Comparison of ENCODE assay signal across 22 cellular contexts in the genomic region with DNA sequence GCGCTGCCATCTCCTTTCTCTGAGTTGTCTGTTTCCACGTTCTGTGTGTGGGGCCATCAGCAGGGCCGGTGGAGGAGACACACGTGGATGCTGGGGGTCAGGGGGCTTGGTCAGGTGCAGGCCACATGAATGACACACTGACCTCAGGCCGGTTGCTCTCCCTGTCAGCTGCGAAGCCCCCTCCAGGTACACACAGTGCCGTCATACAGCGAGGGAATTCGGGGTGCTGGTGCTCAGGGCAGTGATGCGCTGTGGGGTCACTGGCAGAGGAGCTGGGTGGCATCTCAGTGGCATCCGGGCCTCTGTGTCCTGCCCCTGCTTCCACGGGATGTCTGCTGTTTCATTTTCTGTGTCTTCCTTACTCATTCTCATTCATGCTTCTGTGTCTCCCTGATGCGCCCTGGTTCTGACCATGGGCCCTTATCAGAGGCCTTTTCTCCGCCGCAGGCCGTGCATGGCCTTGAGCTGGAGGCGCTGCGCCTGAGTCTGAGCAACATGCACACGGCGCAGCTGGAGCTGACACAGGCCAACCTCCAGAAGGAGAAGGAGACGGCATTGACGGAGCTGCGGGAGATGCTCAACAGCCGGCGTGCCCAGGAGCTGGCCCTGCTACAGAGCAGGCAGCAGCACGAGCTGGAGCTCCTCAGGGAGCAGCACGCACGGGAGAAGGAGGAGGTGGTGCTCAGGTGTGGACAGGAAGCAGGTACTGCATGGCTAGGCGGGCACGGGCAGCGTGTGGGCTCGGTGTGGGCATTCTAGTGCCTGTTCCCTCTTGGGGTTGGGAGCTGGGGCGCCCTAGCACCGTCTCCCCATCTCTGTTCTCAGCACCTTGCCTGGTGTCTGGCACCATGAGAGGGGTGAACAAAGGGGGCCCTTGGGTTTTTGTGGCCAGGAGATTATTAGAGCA. TPM values are rescaled to one million over a fixed set of nuclear protein-coding genes. Genes with fewer than 3 reads are reported as not detected.
DNase-seq lines count a peak whose midpoint lies in the region; ATAC-seq and TF ChIP-seq lines count a peak whose summit lies in the region.
"Had no signal": no experiment of that assay in that cellular context is flagged by ENCODE, and none has a peak within 500 bp of the region (broad histone marks: within the 10 kb centered on the region; RNA-seq: fewer than 3 reads in every experiment).

No MANE protein-coding gene starts in this region.

- H3K9me3 ChIP-seq in IMR-90 (ENCODE audit: control insufficient read depth, insufficient read depth, low read length) (no peaks in the 10 kb centered on the region), adrenal gland (replicated peaks in 1 of 3) (no peaks in the 10 kb centered on the region), testis (no peaks in the 10 kb centered on the region), vagina (no peaks in the 10 kb centered on the region)
- H3K9me3 ChIP-seq in naive thymus-derived CD4-positive, alpha-beta T cell (ENCODE audit: control insufficient read depth in 2 of 3, low read length in 3 of 3) = no peaks in the 10 kb centered on the region
- H3K9me3 ChIP-seq: SJCRH30 had no signal

- ATAC-seq in IMR-90 (ENCODE audit: low read depth) = no peak
- no peak for ATAC-seq in naive thymus-derived CD4-positive, alpha-beta T cell
- ATAC-seq in GM18907 (IDR thresholded peaks at IDR 0.05; ENCODE audit: unreplicated experiment) = no peak

- TF ChIP-seq RAD21 in IMR-90 (IDR thresholded peaks at IDR 0.05; ENCODE audit: low read length) = no peak

- CTCF ChIA-PET in IMR-90 (lab: Yijun Ruan, JAX) = no interaction called here
- CTCF ChIA-PET in naive thymus-derived CD4-positive, alpha-beta T cell (lab: Charles Lee) = no interaction called here

- H3K4me3 ChIP-seq in IMR-90 (ENCODE audit: insufficient read depth, low read depth, low read length) (no peak overlapping the region), adrenal gland (no peak overlapping the region), testis (no peak overlapping the region), vagina (no peak overlapping the region)
- H3K4me3 ChIP-seq in naive thymus-derived CD4-positive, alpha-beta T cell (ENCODE audit: low read length) = no peak overlapping the region
- H3K4me3 ChIP-seq: GM23248, SJCRH30 had no signal

- no peaks in the 10 kb centered on the region for H3K4me1 ChIP-seq in IMR-90 (ENCODE audit: control insufficient read depth, insufficient read depth, low read length)
- H3K4me1 ChIP-seq in adrenal gland (replicated peaks in 1 of 2) = peaks cover 3 to 15% of the 10 kb centered on the region in 2 donors
- H3K4me1 ChIP-seq in testis = no peaks in the 10 kb centered on the region
- no peaks in the 10 kb centered on the region for H3K4me1 ChIP-seq in vagina
- no peaks in the 10 kb centered on the region for H3K4me1 ChIP-seq in naive thymus-derived CD4-positive, alpha-beta T cell (ENCODE audit: control insufficient read depth in 2 of 2, insufficient read depth in 2 of 2, low read length in 2 of 2)
- H3K4me1 ChIP-seq: SJCRH30 had no signal

- peak overlapping the region; percentile 32 for H2AFZ ChIP-seq in IMR-90 (replicated peaks; ENCODE audit: low read length, poor library complexity)
- H2AFZ ChIP-seq: GM23248 had no signal

- peaks cover 48% of the 10 kb centered on the region for H3K36me3 ChIP-seq in IMR-90 (ENCODE audit: control insufficient read depth, insufficient read depth, low read length)
- peaks cover 0 to 49% of the 10 kb centered on the region in 2 donors for H3K36me3 ChIP-seq in adrenal gland (replicated peaks in 1 of 2)
- H3K36me3 ChIP-seq in testis (ENCODE audit: low read depth, missing control alignments) = no peaks in the 10 kb centered on the region
- peaks cover 0 to 53% of the 10 kb centered on the region in 2 donors for H3K36me3 ChIP-seq in vagina
- peaks cover 0 to 66% (median 6%) of the 10 kb centered on the region in 3 experiments for H3K36me3 ChIP-seq in naive thymus-derived CD4-positive, alpha-beta T cell (ENCODE audit: control insufficient read depth in 2 of 3, insufficient read depth in 3 of 3, low read length in 3 of 3)

- H2BK15ac ChIP-seq in IMR-90 (ENCODE audit: low read depth, low read length) = no peak overlapping the region

- TF ChIP-seq CTCF in IMR-90 (conservative IDR thresholded peaks at IDR 0.05; ENCODE audit: low read depth, low read length) = no peak
- no peak for TF ChIP-seq CTCF in adrenal gland (IDR thresholded peaks at IDR 0.05)
- TF ChIP-seq CTCF in glutamatergic neuron (IDR thresholded peaks at IDR 0.05; ENCODE audit: partially characterized antibody, unreplicated experiment) = no peak
- no peak for TF ChIP-seq CTCF in testis (IDR thresholded peaks at IDR 0.05)
- no peak for TF ChIP-seq CTCF in vagina (IDR thresholded peaks at IDR 0.05)

- POLR2A ChIA-PET in IMR-90 (lab: Charles Lee; ENCODE audit: unreplicated experiment) = no interaction called here
- POLR2A ChIA-PET in naive thymus-derived CD4-positive, alpha-beta T cell (lab: Charles Lee) = interaction anchor here (0.5 kb wide), 1 partner anchor 79 kb away, joined by 3 read pairs; no protein-coding TSS in a partner anchor

- H2AK9ac ChIP-seq in IMR-90 (replicated peaks; ENCODE audit: low read depth, low read length, poor library complexity) = no peak overlapping the region

- H4K91ac ChIP-seq in IMR-90 (ENCODE audit: insufficient read depth, low read depth, low read length) = no peak overlapping the region

- no peak for TF ChIP-seq POLR2A in IMR-90 (IDR thresholded peaks at IDR 0.05; ENCODE audit: low read depth, low read length)
- peak in 1 of 2 donors; percentile 41 for TF ChIP-seq POLR2A in adrenal gland (IDR thresholded peaks at IDR 0.05)
- no peak for TF ChIP-seq POLR2A in testis (IDR thresholded peaks at IDR 0.05)
- no peak for TF ChIP-seq POLR2A in vagina (IDR thresholded peaks at IDR 0.05)

- no peak overlapping the region for H3K4me3 Mint-ChIP-seq in glutamatergic neuron (ENCODE audit: unreplicated experiment)
- no peak overlapping the region for H3K4me3 Mint-ChIP-seq in naive thymus-derived CD4-positive, alpha-beta T cell
- H3K4me3 Mint-ChIP-seq: CD4-positive, alpha-beta memory T cell; H9 had no signal

- no peak overlapping the region for H4K5ac ChIP-seq in IMR-90 (ENCODE audit: low read depth, low read length)

- no peak overlapping the region for H2BK20ac ChIP-seq in IMR-90 (ENCODE audit: low read depth, low read length)

- H3K27ac Mint-ChIP-seq in glutamatergic neuron (ENCODE audit: unreplicated experiment) = peak overlapping the region; percentile 70
- no peak overlapping the region for H3K27ac Mint-ChIP-seq in naive thymus-derived CD4-positive, alpha-beta T cell

- no peaks in the 10 kb centered on the region for H4K20me1 ChIP-seq in IMR-90 (ENCODE audit: insufficient read depth, low read length)

- H3K27me3 ChIP-seq in IMR-90 (ENCODE audit: control insufficient read depth, insufficient read depth, low read length) (no peaks in the 10 kb centered on the region), adrenal gland (no peaks in the 10 kb centered on the region), testis (no peaks in the 10 kb centered on the region), vagina (no peaks in the 10 kb centered on the region)
- H3K27me3 ChIP-seq in naive thymus-derived CD4-positive, alpha-beta T cell (ENCODE audit: control insufficient read depth in 2 of 2, insufficient read depth in 2 of 2, low read length in 2 of 2) = no peaks in the 10 kb centered on the region
- H3K27me3 ChIP-seq: SJCRH30 had no signal

- in situ Hi-C loops in IMR-90 (cut with MboI; ENCODE audit: low sequenced_read_pairs) = no loop called here

- DNase-seq in IMR-90 = no peak
- DNase-seq in adrenal gland = peak; percentile 72 to 90 (median 87)
- DNase-seq in glutamatergic neuron = no peak
- peak; percentile 69 for DNase-seq in testis
- DNase-seq in KG1 (lab: John Stamatoyannopoulos, UW) = no peak
- no peak for DNase-seq in vagina (ENCODE audit: extremely low spot score in 2 of 2)
- no peak for DNase-seq in naive thymus-derived CD4-positive, alpha-beta T cell
- DNase-seq: C1 segment of cervical spinal cord; CD4-positive, alpha-beta memory T cell; COR-L47; GM23248; H9; Karpas-422; NCI-H1092; NCI-H1436; NCI-H187; NCI-H2107; NCI-H524 treated with DMSO at 0.1 percent for 48 hours; NCI-H774; SJCRH30 had no signal

- peaks cover 3% of the 10 kb centered on the region for H3K9me3 Mint-ChIP-seq in glutamatergic neuron (ENCODE audit: unreplicated experiment)
- no peaks in the 10 kb centered on the region for H3K9me3 Mint-ChIP-seq in naive thymus-derived CD4-positive, alpha-beta T cell
- H3K9me3 Mint-ChIP-seq: H9, IgD-negative memory B cell had no signal

- H3K4me2 ChIP-seq in IMR-90 (ENCODE audit: low read depth, low read length) = no peak overlapping the region

- no peak overlapping the region for H2BK5ac ChIP-seq in IMR-90 (ENCODE audit: low read depth, low read length, poor library complexity, severe bottlenecking)

- H3K27ac ChIP-seq in IMR-90 (ENCODE audit: insufficient read depth, low read length) (no peak overlapping the region), adrenal gland (peak overlapping the region; percentile 34 to 91 (median 66)), testis (no peak overlapping the region), vagina (no peak overlapping the region)
- no peak overlapping the region for H3K27ac ChIP-seq in naive thymus-derived CD4-positive, alpha-beta T cell (ENCODE audit: low read depth, low read length)
- H3K27ac ChIP-seq: GM23248, SJCRH30 had no signal

- no peak overlapping the region for H2AK5ac ChIP-seq in IMR-90 (ENCODE audit: low read depth, low read length)

- H2BK120ac ChIP-seq in IMR-90 (ENCODE audit: low read depth, low read length) = no peak overlapping the region

- BruUV-seq in IMR-90 (replicated peaks; lab: Mats Ljungman, UMichigan) = no TSS peak

- peaks cover 13 to 41% of the 10 kb centered on the region in 2 experiments for H3K79me1 ChIP-seq in IMR-90 (ENCODE audit: low read depth in 1 of 2, low read length in 2 of 2)

- peaks cover 2% of the 10 kb centered on the region for H3K4me1 Mint-ChIP-seq in glutamatergic neuron (ENCODE audit: low read depth, unreplicated experiment)
- H3K4me1 Mint-ChIP-seq in naive thymus-derived CD4-positive, alpha-beta T cell = peaks cover 6 to 15% (median 12%) of the 10 kb centered on the region in 7 donors
- H3K4me1 Mint-ChIP-seq: H9 had no signal

- H3K4ac ChIP-seq in IMR-90 (ENCODE audit: low read depth, low read length) = no peak overlapping the region

- H3K27me3 Mint-ChIP-seq in glutamatergic neuron (ENCODE audit: unreplicated experiment) = peaks cover 9% of the 10 kb centered on the region
- no peaks in the 10 kb centered on the region for H3K27me3 Mint-ChIP-seq in naive thymus-derived CD4-positive, alpha-beta T cell
- H3K27me3 Mint-ChIP-seq: CD4-positive, alpha-beta memory T cell; IgD-negative memory B cell had no signal

- intact Hi-C loops in IMR-90 (cut with micrococcal nuclease) = no loop called here
- intact Hi-C loops in adrenal gland (cut with DNase I) = no loop called here
- intact Hi-C loops in testis (cut with DNase I; ENCODE audit: low total_unique reads) = no loop called here
- intact Hi-C loops in vagina (cut with DNase I) = no loop called here
- intact Hi-C loops in naive thymus-derived CD4-positive, alpha-beta T cell (cut with micrococcal nuclease) = no loop called here

- dilution Hi-C loops in IMR-90 (cut with HindIII; ENCODE audit: low sequenced_read_pairs, unreplicated experiment) = no loop called here

- no peak overlapping the region for H3K23ac ChIP-seq in IMR-90 (ENCODE audit: low read depth, low read length)

- no peak overlapping the region for H4K8ac ChIP-seq in IMR-90 (ENCODE audit: low read depth in 2 of 2, low read length in 2 of 2)

- H3K9ac ChIP-seq in IMR-90 (ENCODE audit: low read depth, low read length) = no peak overlapping the region
- H3K9ac ChIP-seq: GM23248 had no signal

- 93% methylated on average over 12 of the region's 34 CpGs; no CpG with 5 or more reads in 1 of the 2 experiments for WGBS in IMR-90 (ENCODE audit: extremely low coverage in 2 of 2, insufficient read length in 1 of 2), 2 experiments
- WGBS in adrenal gland, 4 donors = 60 to 76% (median 67%) methylated on average over 20 to 34 of the region's 34 CpGs
- 83 to 92% methylated on average over 15 to 34 of the region's 34 CpGs for WGBS in testis, 2 donors

- H3K9me1 ChIP-seq in IMR-90 (ENCODE audit: insufficient read depth, low read length) = no peaks in the 10 kb centered on the region

- H3K56ac ChIP-seq in IMR-90 (ENCODE audit: extremely low read depth, insufficient read depth, low read length) = no peak overlapping the region

- no peak overlapping the region for H3K14ac ChIP-seq in IMR-90 (replicated peaks; ENCODE audit: low read depth, low read length)

- H3K36me3 Mint-ChIP-seq in glutamatergic neuron (ENCODE audit: unreplicated experiment) = peaks cover 8% of the 10 kb centered on the region
- peaks cover 14 to 67% (median 19%) of the 10 kb centered on the region in 5 donors for H3K36me3 Mint-ChIP-seq in naive thymus-derived CD4-positive, alpha-beta T cell

- H3K18ac ChIP-seq in IMR-90 (ENCODE audit: low read depth, low read length) = no peak overlapping the region

RNA-seq across cellular contexts. Expression of gene PCNT, which starts 22.6 kb away (rescaled TPM):
- total RNA-seq in IMR-90 (2012; rRNA removed) (10.0 and 14.2 TPM in 2 replicates), adrenal gland (10 to 100 TPM; 27.2 to 46.6 (median 33.7) TPM), glutamatergic neuron (ENCODE audit: unreplicated experiment) (117 TPM), testis (100 to 1,000 TPM; 116 to 169 TPM), vagina (35.8 TPM)
- polyA plus RNA-seq in IMR-90 (2012; rRNA removed) (19.4 and 19.5 TPM in 2 replicates), adrenal gland (10 to 100 TPM; 14.0 to 27.3 (median 21.4) TPM), testis (ENCODE audit: insufficient read depth, low read depth, low replicate concordance) (44.7 TPM)
- polyA plus RNA-seq in IMR-90 (2012; cell fraction: cytosol; rRNA removed) = 7.2 and 7.8 TPM in 2 replicates
- 49.9 and 70.7 TPM in 2 replicates for polyA plus RNA-seq in IMR-90 (2012; cell fraction: nucleus; rRNA removed; ENCODE audit: low replicate concordance)
- 10 to 100 TPM; 53.3 to 68.2 (median 56.2) TPM for total RNA-seq in naive thymus-derived CD4-positive, alpha-beta T cell
- 10 to 100 TPM; 13.7 to 29.6 TPM for polyA plus RNA-seq in naive thymus-derived CD4-positive, alpha-beta T cell

RNA-seq across cellular contexts. Expression of gene C21orf58, which starts 22.9 kb away (rescaled TPM):
- total RNA-seq in IMR-90 (2012; rRNA removed) (2.5 and 2.7 TPM in 2 replicates), adrenal gland (1 to 10 TPM; 1.1 to 5.4 (median 2.2) TPM), glutamatergic neuron (ENCODE audit: unreplicated experiment) (9.7 TPM), testis (10 to 100 TPM; 13.7 to 21.6 TPM), vagina (2.9 TPM)
- polyA plus RNA-seq in IMR-90 (2012; rRNA removed) (5.3 and 6.2 TPM in 2 replicates), adrenal gland (10 to 100 TPM in 1 of 3 donors, 1 to 10 TPM in 1, under 1 TPM in 1; 0.46 to 15.0 (median 2.9) TPM), testis (ENCODE audit: insufficient read depth, low read depth, low replicate concordance) (13.6 TPM)
- 2.8 and 3.1 TPM in 2 replicates for polyA plus RNA-seq in IMR-90 (2012; cell fraction: cytosol; rRNA removed)
- 20.8 and 32.3 TPM in 2 replicates for polyA plus RNA-seq in IMR-90 (2012; cell fraction: nucleus; rRNA removed; ENCODE audit: low replicate concordance)
- total RNA-seq in naive thymus-derived CD4-positive, alpha-beta T cell = 10 to 100 TPM in 1 of 5 experiments, 1 to 10 TPM in 4; 5.0 to 38.4 (median 9.0) TPM
- polyA plus RNA-seq in naive thymus-derived CD4-positive, alpha-beta T cell = 1 to 10 TPM in 1 of 2 donors, under 1 TPM in 1; 0.59 to 1.0 TPM

Comparison
In these comparisons a context has a peak if more than half of its experiments do, and no peak if none do; other contexts are left out.
1. DNase-seq: peak in adrenal gland (7 of 7) and testis (single experiment); none in IMR-90 (single experiment), glutamatergic neuron (single experiment), KG1 (single experiment), vagina (0 of 2) and naive thymus-derived CD4-positive, alpha-beta T cell (0 of 9).
2. H3K27ac ChIP-seq: peak in adrenal gland (5 of 5); none in IMR-90 (single experiment), testis (0 of 2), vagina (single experiment) and naive thymus-derived CD4-positive, alpha-beta T cell (single experiment).